In genomic region chr10:98457762-98458161, GRCh38 we compare ENCODE assay signal across 16 cellular contexts. TPM values are rescaled to one million over a fixed set of nuclear protein-coding genes. Genes with fewer than 3 reads are reported as not detected.
A peak's percentile ranks its signal among the peaks of the same experiment; 100 is the strongest.
DNase-seq lines count a peak whose midpoint lies in the region; ATAC-seq, FAIRE-seq and TF ChIP-seq lines count a peak whose summit lies in the region.
"Had no signal": no experiment of that assay in that cellular context is flagged by ENCODE, and none has a peak within 500 bp of the region (broad histone marks: within the 10 kb centered on the region; RNA-seq: fewer than 3 reads in every experiment).

No MANE protein-coding gene starts in this region.

- no peaks in the 10 kb centered on the region for H4K20me1 ChIP-seq in GM23338 (replicated peaks; ENCODE audit: insufficient read depth)
- no peaks in the 10 kb centered on the region for H4K20me1 ChIP-seq in K562 (replicated peaks; ENCODE audit: control insufficient read depth, insufficient read depth, low read length)
- H4K20me1 ChIP-seq: BLaER1 treated with 17β-estradiol and CSF1 and Interleukin-3, amounts not matched to agents 10 nM and 100 nM had no signal

- no peaks in the 10 kb centered on the region for H3K36me3 Mint-ChIP-seq in GM23338 (ENCODE audit: low read depth)
- H3K36me3 Mint-ChIP-seq in type B pancreatic cell = no peaks in the 10 kb centered on the region
- H3K36me3 Mint-ChIP-seq: CD4-positive, CD25-positive, alpha-beta regulatory T cell had no signal

- CTCF ChIA-PET in K562 (lab: Yijun Ruan, JAX; ENCODE audit: low intra/inter-chr PET ratio) = no interaction called here

- no peak for TF ChIP-seq POLR2A in K562 (conservative IDR thresholded peaks at IDR 0.05)

- no peak for DNase-seq in GM23338 (ENCODE audit: low spot score)
- peak in 2 of 4 experiments; percentile 25 to 66 for DNase-seq in K562 (ENCODE audit: extremely low read depth in 1 of 4, low spot score in 3 of 4)
- DNase-seq in type B pancreatic cell (ENCODE audit: extremely low spot score, unreplicated experiment) = no peak
- no peak for DNase-seq in mucosa of descending colon
- no peak for DNase-seq in OCI-M2 (lab: John Stamatoyannopoulos, UW; ENCODE audit: unreplicated experiment)
- no peak for DNase-seq in cortex of kidney (lab: John Stamatoyannopoulos, UW)
- DNase-seq: ACHN; Calu3; CD4-positive, CD25-positive, alpha-beta regulatory T cell; DMS 273 treated with DMSO at 0.1 percent for 48 hours; HCEC 1CT; HFFc6 had no signal

- H3K27ac Mint-ChIP-seq in GM23338 (no peak overlapping the region), type B pancreatic cell (peak overlapping the region; percentile 11)
- H3K27ac Mint-ChIP-seq: CD4-positive, CD25-positive, alpha-beta regulatory T cell; HFFc6 had no signal

- H3K9me1 ChIP-seq in K562 (ENCODE audit: control insufficient read depth, insufficient read depth, low read length) = no peaks in the 10 kb centered on the region

- in situ Hi-C loops in K562 (cut with MboI) = no loop called here

- TF ChIP-seq RAD21 in K562 (CRISPR knock-in tag; conservative IDR thresholded peaks at IDR 0.05 in 1 of 2, IDR thresholded peaks at IDR 0.05 in 1 of 2) = no peak

- POLR2A ChIA-PET in K562 (lab: Yijun Ruan, JAX) = no interaction called here

- H3K4me1 Mint-ChIP-seq in GM23338 (peaks cover 28% of the 10 kb centered on the region), type B pancreatic cell (ENCODE audit: unreplicated experiment) (peaks cover 22% of the 10 kb centered on the region)
- H3K4me1 Mint-ChIP-seq: CD4-positive, CD25-positive, alpha-beta regulatory T cell had no signal

- H3K9me3 Mint-ChIP-seq in GM23338 (no peaks in the 10 kb centered on the region), type B pancreatic cell (no peaks in the 10 kb centered on the region)
- H3K9me3 Mint-ChIP-seq: CD4-positive, CD25-positive, alpha-beta regulatory T cell; HFFc6 had no signal

- BruUV-seq in K562 (replicated peaks; lab: Mats Ljungman, UMichigan) = no TSS peak

- H3K9me2 ChIP-seq in GM23338 (ENCODE audit: insufficient read depth) = no peaks in the 10 kb centered on the region

- H3K9me3 ChIP-seq in K562 (replicated peaks; ENCODE audit: control insufficient read depth, insufficient read depth, low read depth, low read length) = no peaks in the 10 kb centered on the region
- H3K9me3 ChIP-seq in iPS-15b (ENCODE audit: control insufficient read depth, insufficient read depth, low read length) = no peaks in the 10 kb centered on the region
- H3K9me3 ChIP-seq in mucosa of descending colon = no peaks in the 10 kb centered on the region
- H3K9me3 ChIP-seq: BLaER1 treated with 17β-estradiol and CSF1 and Interleukin-3, amounts not matched to agents 10 nM and 100 nM had no signal

- H3K9ac ChIP-seq in K562 (ENCODE audit: insufficient read depth in 1 of 2, low read depth in 2 of 2, low read length in 2 of 2) = peak overlapping the region in 1 of 2 experiments; percentile 49; a peak in 1 of 4 replicates
- no peak overlapping the region for H3K9ac ChIP-seq in iPS-15b (ENCODE audit: low read depth, low read length)
- H3K9ac ChIP-seq: BLaER1 treated with 17β-estradiol and CSF1 and Interleukin-3, amounts not matched to agents 10 nM and 100 nM had no signal

- H3K27ac ChIP-seq in GM23338 (ENCODE audit: low read depth) (no peak overlapping the region), K562 (ENCODE audit: extremely low read depth, low read depth, low read length) (no peak overlapping the region)
- H3K27ac ChIP-seq: BLaER1 treated with 17β-estradiol and CSF1 and Interleukin-3, amounts not matched to agents 10 nM and 100 nM had no signal

- H3K79me2 ChIP-seq in GM23338 (replicated peaks; ENCODE audit: insufficient read depth) = no peaks in the 10 kb centered on the region
- no peaks in the 10 kb centered on the region for H3K79me2 ChIP-seq in K562 (ENCODE audit: control insufficient read depth, insufficient read depth, low read length)

- H2AFZ ChIP-seq in GM23338 (peak overlapping the region; percentile 28; the same call in 1 of the 2 replicates), K562 (ENCODE audit: low read depth, low read length) (peak overlapping the region; percentile 43)

- TF ChIP-seq CTCF in GM23338 (conservative IDR thresholded peaks at IDR 0.05; ENCODE audit: low read depth in 2 of 2) (no peak), K562 (IDR thresholded peaks at IDR 0.05 in 2 of 3, conservative IDR thresholded peaks at IDR 0.05 in 1 of 3; ENCODE audit: insufficient read depth in 2 of 3, low read depth in 1 of 3, low read length in 3 of 3) (no peak), type B pancreatic cell (conservative IDR thresholded peaks at IDR 0.05) (no peak), mucosa of descending colon (IDR thresholded peaks at IDR 0.05) (no peak)

- H3K27me3 ChIP-seq in GM23338 (ENCODE audit: insufficient read depth) (no peaks in the 10 kb centered on the region), K562 (ENCODE audit: control insufficient read depth in 2 of 2, insufficient read depth in 2 of 2, low read length in 2 of 2) (no peaks in the 10 kb centered on the region), iPS-15b (ENCODE audit: control insufficient read depth, insufficient read depth, low read length) (peaks cover 2% of the 10 kb centered on the region)
- H3K27me3 ChIP-seq: BLaER1 treated with 17β-estradiol and CSF1 and Interleukin-3, amounts not matched to agents 10 nM and 100 nM had no signal

- H3F3A ChIP-seq in GM23338 (replicated peaks; ENCODE audit: low read depth) = no peaks in the 10 kb centered on the region

- H3K27me3 Mint-ChIP-seq in GM23338 (ENCODE audit: insufficient read depth, low read depth, poor library complexity) (peaks cover 3% of the 10 kb centered on the region), type B pancreatic cell (peaks cover 8% of the 10 kb centered on the region)

- H3K4me3 Mint-ChIP-seq in GM23338 (no peak overlapping the region), type B pancreatic cell (no peak overlapping the region)
- H3K4me3 Mint-ChIP-seq: CD4-positive, CD25-positive, alpha-beta regulatory T cell; HFFc6 had no signal

- H3K4me3 ChIP-seq in GM23338 = no peak overlapping the region
- no peak overlapping the region for H3K4me3 ChIP-seq in K562
- peak overlapping the region; percentile 8 for H3K4me3 ChIP-seq in iPS-15b (ENCODE audit: low read depth, low read length)
- no peak overlapping the region for H3K4me3 ChIP-seq in mucosa of descending colon
- H3K4me3 ChIP-seq: BLaER1 treated with 17β-estradiol and CSF1 and Interleukin-3, amounts not matched to agents 10 nM and 100 nM had no signal

- H3K4me1 ChIP-seq in GM23338 (ENCODE audit: insufficient read depth) (peaks cover 22% of the 10 kb centered on the region), K562 (replicated peaks in 1 of 2; ENCODE audit: control insufficient read depth in 2 of 2, insufficient read depth in 2 of 2, low read length in 2 of 2) (peaks cover 32 to 55% of the 10 kb centered on the region in 2 experiments), iPS-15b (ENCODE audit: control insufficient read depth, insufficient read depth, low read length) (peaks cover 21% of the 10 kb centered on the region), mucosa of descending colon (ENCODE audit: low read depth) (peaks cover 8% of the 10 kb centered on the region)

- ATAC-seq in GM23338 = peak; percentile 23
- no peak for ATAC-seq in K562
- no peak for ATAC-seq in mucosa of descending colon
- ATAC-seq: HepG2 had no signal

- FAIRE-seq in K562 (lab: Jason Lieb, UNC) = peak; percentile 69
- FAIRE-seq: HepG2, HTR-8/SVneo had no signal

- H3K36me3 ChIP-seq in GM23338 (ENCODE audit: insufficient read depth) (no peaks in the 10 kb centered on the region), K562 (ENCODE audit: control insufficient read depth, insufficient read depth, low read length) (no peaks in the 10 kb centered on the region), iPS-15b (ENCODE audit: control insufficient read depth, insufficient read depth, low read length) (no peaks in the 10 kb centered on the region), mucosa of descending colon (ENCODE audit: low read depth) (no peaks in the 10 kb centered on the region)
- H3K36me3 ChIP-seq: BLaER1 treated with 17β-estradiol and CSF1 and Interleukin-3, amounts not matched to agents 10 nM and 100 nM had no signal

- no peak for TF ChIP-seq EP300 in K562 (IDR thresholded peaks at IDR 0.05; ENCODE audit: low read length)

- intact Hi-C loops in K562 (cut with micrococcal nuclease) (no loop called here), mucosa of descending colon (cut with DNase I, micrococcal nuclease) (no loop called here)

- WGBS in K562 (ENCODE audit: insufficient coverage, low coverage, missing lambda C conversion rate) = 0% methylated on average over 7 of the region's 9 CpGs

- no peak overlapping the region for H3K4me2 ChIP-seq in GM23338
- H3K4me2 ChIP-seq in K562 (ENCODE audit: insufficient read depth, low read length) = peak overlapping the region; percentile 54
- H3K4me2 ChIP-seq: BLaER1 treated with 17β-estradiol and CSF1 and Interleukin-3, amounts not matched to agents 10 nM and 100 nM had no signal

RNA-seq across cellular contexts. Expression of gene HPS1, which starts 11.0 kb away (rescaled TPM):
- total RNA-seq in GM23338 (2014; rRNA removed; shearing (Covaris generic)) = 19.7 and 21.4 TPM in 2 replicates
- polyA plus RNA-seq in GM23338 (2016; fragmentation: Nextera tagmentation; extraction: Ambion mirVana) (49.4 and 51.2 TPM in 2 replicates), K562 (2011; rRNA removed) (36.1 and 53.7 TPM in 2 replicates), K562 (2014; fragmentation: Illumina TruSeq; extraction: Trizol) (31.0 and 35.2 TPM in 2 replicates), K562 (2014; fragmentation: Nextera tagmentation; extraction: Ambion mirVana) (10 to 100 TPM; 18.1 to 23.7 TPM), K562 (2014; rRNA removed) (34.4 and 38.4 TPM in 2 replicates)
- total RNA-seq in K562 (2011; cell fraction: chromatin; rRNA removed; ENCODE audit: low replicate concordance) = 66.7 and 154 TPM in 2 replicates
- total RNA-seq in K562 (2011; cell fraction: nucleolus; rRNA removed) = 80.3 and 92.9 TPM in 2 replicates
- 62.7 and 73.1 TPM in 2 replicates for total RNA-seq in K562 (2011; cell fraction: nucleoplasm; rRNA removed)
- total RNA-seq in K562 (2014; rRNA removed) (26.3 and 37.1 TPM in 2 replicates), K562 (2014; rRNA removed; fragmentation: Illumina TruSeq; extraction: Trizol) (16.2 and 18.7 TPM in 2 replicates), K562 (2015; rRNA removed; fragmentation: Illumina TruSeq; extraction: Trizol) (20.8 and 23.2 TPM in 2 replicates), K562 (2021) (43.6 and 45.3 TPM in 2 replicates), type B pancreatic cell (ENCODE audit: low replicate concordance) (60.5 and 72.4 TPM in 2 replicates), mucosa of descending colon (100 to 1,000 TPM in 1 of 3 donors, 10 to 100 TPM in 2; 80.9 to 101 (median 85.4) TPM)
- polyA plus RNA-seq in K562 (2011; cell fraction: cytosol; rRNA removed) = 29.6 and 48.7 TPM in 2 replicates
- polyA plus RNA-seq in K562 (2011; cell fraction: nucleus; rRNA removed) = 137 and 184 TPM in 2 replicates
- 46.1 and 96.9 TPM in 2 replicates for polyA plus RNA-seq in K562 (2012)
- polyA minus RNA-seq in K562 (2011; rRNA and poly(A)+ RNA removed) = 20.8 and 27.8 TPM in 2 replicates
- polyA minus RNA-seq in K562 (2011; cell fraction: cytosol; rRNA and poly(A)+ RNA removed) = 24.5 and 27.4 TPM in 2 replicates
- polyA minus RNA-seq in K562 (2011; cell fraction: nucleus; rRNA and poly(A)+ RNA removed) = 43.5 and 44.1 TPM in 2 replicates

RNA-seq across cellular contexts. Expression of gene PYROXD2, which starts 42.8 kb away (rescaled TPM):
- 0.12 and 1.3 TPM in 2 replicates for total RNA-seq in GM23338 (2014; rRNA removed; shearing (Covaris generic))
- 2.2 and 2.6 TPM in 2 replicates for polyA plus RNA-seq in GM23338 (2016; fragmentation: Nextera tagmentation; extraction: Ambion mirVana)
- total RNA-seq in K562 (2011; cell fraction: chromatin; rRNA removed; ENCODE audit: low replicate concordance) = 1.5 and 7.7 TPM in 2 replicates
- total RNA-seq in K562 (2011; cell fraction: nucleolus; rRNA removed) = 2.0 and 2.7 TPM in 2 replicates
- 2.6 and 4.7 TPM in 2 replicates for total RNA-seq in K562 (2011; cell fraction: nucleoplasm; rRNA removed)
- 0.14 TPM in 1 of 2 replicates, not detected in the other for total RNA-seq in K562 (2014; rRNA removed)
- 0.15 TPM in 1 of 2 replicates, not detected in the other for total RNA-seq in K562 (2014; rRNA removed; fragmentation: Illumina TruSeq; extraction: Trizol)
- total RNA-seq in K562 (2015; rRNA removed; fragmentation: Illumina TruSeq; extraction: Trizol) = 0.83 TPM in 1 of 2 replicates, not detected in the other
- 0.58 and 1.0 TPM in 2 replicates for total RNA-seq in K562 (2021)
- polyA plus RNA-seq in K562 (2011; rRNA removed) = 1.4 and 2.1 TPM in 2 replicates
- 0.25 and 0.54 TPM in 2 replicates for polyA plus RNA-seq in K562 (2011; cell fraction: cytosol; rRNA removed)
- 7.7 and 14.3 TPM in 2 replicates for polyA plus RNA-seq in K562 (2011; cell fraction: nucleus; rRNA removed)
- polyA plus RNA-seq in K562 (2012) = 1.0 and 2.6 TPM in 2 replicates
- 0.36 TPM in 1 of 2 replicates, not detected in the other for polyA plus RNA-seq in K562 (2014; fragmentation: Illumina TruSeq; extraction: Trizol)
- under 1 TPM; 0.56 to 0.67 TPM for polyA plus RNA-seq in K562 (2014; fragmentation: Nextera tagmentation; extraction: Ambion mirVana)
- 0.09 and 0.64 TPM in 2 replicates for polyA plus RNA-seq in K562 (2014; rRNA removed)
- 0.49 and 0.87 TPM in 2 replicates for polyA minus RNA-seq in K562 (2011; rRNA and poly(A)+ RNA removed)
- not detected in 2 replicates for polyA minus RNA-seq in K562 (2011; cell fraction: cytosol; rRNA and poly(A)+ RNA removed)
- polyA minus RNA-seq in K562 (2011; cell fraction: nucleus; rRNA and poly(A)+ RNA removed) = 0.94 and 1.1 TPM in 2 replicates
- total RNA-seq in type B pancreatic cell (ENCODE audit: low replicate concordance) = 6.1 and 14.9 TPM in 2 replicates
- 10 to 100 TPM in 1 of 3 donors, 1 to 10 TPM in 2; 6.3 to 11.6 (median 9.7) TPM for total RNA-seq in mucosa of descending colon
